In the genomic region with DNA sequence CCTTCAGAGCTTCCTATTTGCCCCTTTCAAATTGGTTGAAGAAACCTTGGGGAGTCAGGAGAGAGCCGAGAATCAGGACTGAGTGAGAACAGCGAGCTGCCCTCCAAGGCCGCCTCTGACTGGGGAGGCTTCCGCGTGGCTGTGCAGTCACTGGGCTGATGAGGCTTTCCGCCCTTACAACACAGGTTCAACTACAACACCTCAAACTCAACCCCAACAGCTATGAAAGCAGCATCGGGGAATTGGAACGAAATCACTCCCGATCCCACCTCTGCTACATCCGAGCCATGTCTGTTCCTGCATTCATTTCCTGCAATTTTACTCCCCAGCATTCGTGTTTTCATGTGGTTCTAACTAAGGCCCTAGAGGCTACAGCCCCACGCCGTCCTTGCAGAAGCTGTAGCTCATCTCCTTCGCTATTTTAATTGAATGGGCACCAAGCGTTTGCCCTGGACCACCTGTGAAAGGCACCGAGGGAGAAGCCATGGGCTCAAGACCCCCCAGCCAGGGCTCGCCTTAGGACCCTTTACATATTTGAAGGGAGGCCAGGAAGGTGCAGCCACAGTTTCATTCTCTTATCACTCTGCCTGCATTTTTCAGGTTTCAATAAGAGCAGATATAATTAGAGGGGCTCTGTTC, we compare ENCODE assay signal across 1 cellular context.
TF ChIP-seq lines count a peak whose summit lies in the region.

No MANE protein-coding gene starts in this region.

TF ChIP-seq in GM23338, 12 proteins besides CTCF, POLR2A, EP300 and RAD21 (continued from another document):
- TF ChIP-seq, protein P1, sequence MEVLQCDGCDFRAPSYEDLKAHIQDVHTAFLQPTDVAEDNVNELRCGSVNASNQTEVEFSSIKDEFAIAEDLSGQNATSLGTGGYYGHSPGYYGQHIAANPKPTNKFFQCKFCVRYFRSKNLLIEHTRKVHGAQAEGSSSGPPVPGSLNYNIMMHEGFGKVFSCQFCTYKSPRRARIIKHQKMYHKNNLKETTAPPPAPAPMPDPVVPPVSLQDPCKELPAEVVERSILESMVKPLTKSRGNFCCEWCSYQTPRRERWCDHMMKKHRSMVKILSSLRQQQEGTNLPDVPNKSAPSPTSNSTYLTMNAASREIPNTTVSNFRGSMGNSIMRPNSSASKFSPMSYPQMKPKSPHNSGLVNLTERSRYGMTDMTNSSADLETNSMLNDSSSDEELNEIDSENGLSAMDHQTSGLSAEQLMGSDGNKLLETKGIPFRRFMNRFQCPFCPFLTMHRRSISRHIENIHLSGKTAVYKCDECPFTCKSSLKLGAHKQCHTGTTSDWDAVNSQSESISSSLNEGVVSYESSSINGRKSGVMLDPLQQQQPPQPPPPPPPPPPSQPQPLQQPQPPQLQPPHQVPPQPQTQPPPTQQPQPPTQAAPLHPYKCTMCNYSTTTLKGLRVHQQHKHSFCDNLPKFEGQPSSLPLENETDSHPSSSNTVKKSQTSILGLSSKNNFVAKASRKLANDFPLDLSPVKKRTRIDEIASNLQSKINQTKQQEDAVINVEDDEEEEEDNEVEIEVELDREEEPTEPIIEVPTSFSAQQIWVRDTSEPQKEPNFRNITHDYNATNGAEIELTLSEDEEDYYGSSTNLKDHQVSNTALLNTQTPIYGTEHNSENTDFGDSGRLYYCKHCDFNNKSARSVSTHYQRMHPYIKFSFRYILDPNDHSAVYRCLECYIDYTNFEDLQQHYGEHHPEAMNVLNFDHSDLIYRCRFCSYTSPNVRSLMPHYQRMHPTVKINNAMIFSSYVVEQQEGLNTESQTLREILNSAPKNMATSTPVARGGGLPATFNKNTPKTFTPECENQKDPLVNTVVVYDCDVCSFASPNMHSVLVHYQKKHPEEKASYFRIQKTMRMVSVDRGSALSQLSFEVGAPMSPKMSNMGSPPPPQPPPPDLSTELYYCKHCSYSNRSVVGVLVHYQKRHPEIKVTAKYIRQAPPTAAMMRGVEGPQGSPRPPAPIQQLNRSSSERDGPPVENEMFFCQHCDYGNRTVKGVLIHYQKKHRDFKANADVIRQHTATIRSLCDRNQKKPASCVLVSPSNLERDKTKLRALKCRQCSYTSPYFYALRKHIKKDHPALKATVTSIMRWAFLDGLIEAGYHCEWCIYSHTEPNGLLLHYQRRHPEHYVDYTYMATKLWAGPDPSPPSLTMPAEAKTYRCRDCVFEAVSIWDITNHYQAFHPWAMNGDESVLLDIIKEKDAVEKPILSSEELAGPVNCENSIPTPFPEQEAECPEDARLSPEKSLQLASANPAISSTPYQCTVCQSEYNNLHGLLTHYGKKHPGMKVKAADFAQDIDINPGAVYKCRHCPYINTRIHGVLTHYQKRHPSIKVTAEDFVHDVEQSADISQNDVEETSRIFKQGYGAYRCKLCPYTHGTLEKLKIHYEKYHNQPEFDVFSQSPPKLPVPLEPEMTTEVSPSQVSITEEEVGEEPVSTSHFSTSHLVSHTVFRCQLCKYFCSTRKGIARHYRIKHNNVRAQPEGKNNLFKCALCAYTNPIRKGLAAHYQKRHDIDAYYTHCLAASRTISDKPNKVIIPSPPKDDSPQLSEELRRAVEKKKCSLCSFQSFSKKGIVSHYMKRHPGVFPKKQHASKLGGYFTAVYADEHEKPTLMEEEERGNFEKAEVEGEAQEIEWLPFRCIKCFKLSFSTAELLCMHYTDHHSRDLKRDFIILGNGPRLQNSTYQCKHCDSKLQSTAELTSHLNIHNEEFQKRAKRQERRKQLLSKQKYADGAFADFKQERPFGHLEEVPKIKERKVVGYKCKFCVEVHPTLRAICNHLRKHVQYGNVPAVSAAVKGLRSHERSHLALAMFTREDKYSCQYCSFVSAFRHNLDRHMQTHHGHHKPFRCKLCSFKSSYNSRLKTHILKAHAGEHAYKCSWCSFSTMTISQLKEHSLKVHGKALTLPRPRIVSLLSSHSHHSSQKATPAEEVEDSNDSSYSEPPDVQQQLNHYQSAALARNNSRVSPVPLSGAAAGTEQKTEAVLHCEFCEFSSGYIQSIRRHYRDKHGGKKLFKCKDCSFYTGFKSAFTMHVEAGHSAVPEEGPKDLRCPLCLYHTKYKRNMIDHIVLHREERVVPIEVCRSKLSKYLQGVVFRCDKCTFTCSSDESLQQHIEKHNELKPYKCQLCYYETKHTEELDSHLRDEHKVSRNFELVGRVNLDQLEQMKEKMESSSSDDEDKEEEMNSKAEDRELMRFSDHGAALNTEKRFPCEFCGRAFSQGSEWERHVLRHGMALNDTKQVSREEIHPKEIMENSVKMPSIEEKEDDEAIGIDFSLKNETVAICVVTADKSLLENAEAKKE (CRISPR knock-in tag; IDR thresholded peaks at IDR 0.05) = no peak
- no peak for TF ChIP-seq CREB1 (CRISPR knock-in tag; IDR thresholded peaks at IDR 0.05; ENCODE audit: low read depth)
- no peak for TF ChIP-seq EZH2 (IDR thresholded peaks at IDR 0.05; ENCODE audit: low read depth, unreplicated experiment)
- no peak for TF ChIP-seq NANOG (IDR thresholded peaks at IDR 0.05; ENCODE audit: borderline replicate concordance)
- TF ChIP-seq, protein P2, sequence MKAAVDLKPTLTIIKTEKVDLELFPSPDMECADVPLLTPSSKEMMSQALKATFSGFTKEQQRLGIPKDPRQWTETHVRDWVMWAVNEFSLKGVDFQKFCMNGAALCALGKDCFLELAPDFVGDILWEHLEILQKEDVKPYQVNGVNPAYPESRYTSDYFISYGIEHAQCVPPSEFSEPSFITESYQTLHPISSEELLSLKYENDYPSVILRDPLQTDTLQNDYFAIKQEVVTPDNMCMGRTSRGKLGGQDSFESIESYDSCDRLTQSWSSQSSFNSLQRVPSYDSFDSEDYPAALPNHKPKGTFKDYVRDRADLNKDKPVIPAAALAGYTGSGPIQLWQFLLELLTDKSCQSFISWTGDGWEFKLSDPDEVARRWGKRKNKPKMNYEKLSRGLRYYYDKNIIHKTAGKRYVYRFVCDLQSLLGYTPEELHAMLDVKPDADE (IDR thresholded peaks at IDR 0.05) = no peak
- TF ChIP-seq POLR2AphosphoS5 (IDR thresholded peaks at IDR 0.05; ENCODE audit: low read depth) = no peak
